ENCODE assay signal across 2 cellular contexts in the genomic region with DNA sequence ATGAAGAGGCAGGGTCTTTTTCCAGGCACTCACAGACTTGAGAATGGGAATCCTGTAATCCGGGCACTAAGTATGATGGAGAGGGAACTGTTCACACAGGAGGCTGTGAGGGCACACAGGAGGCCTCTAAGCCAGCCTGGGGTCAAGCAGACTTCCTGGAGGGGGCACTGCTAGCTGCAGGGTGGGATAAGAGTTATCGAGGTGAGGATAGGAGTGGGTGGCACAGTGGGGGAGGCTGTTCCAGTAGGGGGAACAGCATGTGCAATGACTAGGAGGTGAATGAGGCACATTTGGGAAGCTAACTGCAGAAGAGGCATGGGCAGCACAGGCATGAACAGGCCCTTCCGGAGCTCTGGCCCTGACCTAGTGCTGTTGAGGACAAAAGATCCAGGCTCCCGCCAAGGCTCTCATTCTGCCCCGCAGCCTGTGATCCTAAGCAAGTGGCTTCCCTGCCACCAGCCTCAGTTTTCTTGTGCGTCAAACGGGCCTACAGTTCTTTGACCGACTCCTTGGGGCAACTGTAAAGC.
TF ChIP-seq lines count a peak whose summit lies in the region.

No MANE protein-coding gene starts in this region.

TF ChIP-seq in HepG2, 621 proteins besides CTCF, POLR2A, EP300 and RAD21 (continues in another document):
- TF ChIP-seq JUND (CRISPR knock-in tag; IDR thresholded peaks at IDR 0.05), result no peak
- no peak for TF ChIP-seq SKI (IDR thresholded peaks at IDR 0.05; ENCODE audit: partially characterized antibody)
- TF ChIP-seq ZNF121 (CRISPR knock-in tag; IDR thresholded peaks at IDR 0.05), result no peak
- no peak for TF ChIP-seq KLF13 (CRISPR knock-in tag; IDR thresholded peaks at IDR 0.05)
- TF ChIP-seq, protein P1, sequence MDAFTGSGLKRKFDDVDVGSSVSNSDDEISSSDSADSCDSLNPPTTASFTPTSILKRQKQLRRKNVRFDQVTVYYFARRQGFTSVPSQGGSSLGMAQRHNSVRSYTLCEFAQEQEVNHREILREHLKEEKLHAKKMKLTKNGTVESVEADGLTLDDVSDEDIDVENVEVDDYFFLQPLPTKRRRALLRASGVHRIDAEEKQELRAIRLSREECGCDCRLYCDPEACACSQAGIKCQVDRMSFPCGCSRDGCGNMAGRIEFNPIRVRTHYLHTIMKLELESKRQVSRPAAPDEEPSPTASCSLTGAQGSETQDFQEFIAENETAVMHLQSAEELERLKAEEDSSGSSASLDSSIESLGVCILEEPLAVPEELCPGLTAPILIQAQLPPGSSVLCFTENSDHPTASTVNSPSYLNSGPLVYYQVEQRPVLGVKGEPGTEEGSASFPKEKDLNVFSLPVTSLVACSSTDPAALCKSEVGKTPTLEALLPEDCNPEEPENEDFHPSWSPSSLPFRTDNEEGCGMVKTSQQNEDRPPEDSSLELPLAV (CRISPR knock-in tag; conservative IDR thresholded peaks at IDR 0.05; ENCODE audit: low read depth), result no peak
- TF ChIP-seq, protein P2, sequence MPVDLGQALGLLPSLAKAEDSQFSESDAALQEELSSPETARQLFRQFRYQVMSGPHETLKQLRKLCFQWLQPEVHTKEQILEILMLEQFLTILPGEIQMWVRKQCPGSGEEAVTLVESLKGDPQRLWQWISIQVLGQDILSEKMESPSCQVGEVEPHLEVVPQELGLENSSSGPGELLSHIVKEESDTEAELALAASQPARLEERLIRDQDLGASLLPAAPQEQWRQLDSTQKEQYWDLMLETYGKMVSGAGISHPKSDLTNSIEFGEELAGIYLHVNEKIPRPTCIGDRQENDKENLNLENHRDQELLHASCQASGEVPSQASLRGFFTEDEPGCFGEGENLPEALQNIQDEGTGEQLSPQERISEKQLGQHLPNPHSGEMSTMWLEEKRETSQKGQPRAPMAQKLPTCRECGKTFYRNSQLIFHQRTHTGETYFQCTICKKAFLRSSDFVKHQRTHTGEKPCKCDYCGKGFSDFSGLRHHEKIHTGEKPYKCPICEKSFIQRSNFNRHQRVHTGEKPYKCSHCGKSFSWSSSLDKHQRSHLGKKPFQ (CRISPR knock-in tag; IDR thresholded peaks at IDR 0.05; ENCODE audit: insufficient replicate concordance), result no peak
- peak; percentile 62 for TF ChIP-seq ZNF629 (CRISPR knock-in tag; conservative IDR thresholded peaks at IDR 0.05)
- no peak for TF ChIP-seq NR2F6 (IDR thresholded peaks at IDR 0.05)
- TF ChIP-seq NR2F6 (CRISPR knock-in tag; IDR thresholded peaks at IDR 0.05), result no peak
- TF ChIP-seq FOSL2 (CRISPR knock-in tag; IDR thresholded peaks at IDR 0.05), result no peak
- no peak for TF ChIP-seq ZFP36 (IDR thresholded peaks at IDR 0.05; ENCODE audit: borderline replicate concordance, low read depth, low read length, partially characterized antibody)
- no peak for TF ChIP-seq JUN (CRISPR knock-in tag; IDR thresholded peaks at IDR 0.05)
- TF ChIP-seq SMARCC2 (IDR thresholded peaks at IDR 0.05), result no peak
- no peak for TF ChIP-seq KDM5A (IDR thresholded peaks at IDR 0.05; ENCODE audit: borderline replicate concordance, low read length)
- TF ChIP-seq RELA (CRISPR knock-in tag; IDR thresholded peaks at IDR 0.05), result no peak
- TF ChIP-seq ZMAT3 (CRISPR knock-in tag; conservative IDR thresholded peaks at IDR 0.05), result no peak
- no peak for TF ChIP-seq MEIS1 (CRISPR knock-in tag; IDR thresholded peaks at IDR 0.05; ENCODE audit: borderline replicate concordance)
- TF ChIP-seq, protein P3, sequence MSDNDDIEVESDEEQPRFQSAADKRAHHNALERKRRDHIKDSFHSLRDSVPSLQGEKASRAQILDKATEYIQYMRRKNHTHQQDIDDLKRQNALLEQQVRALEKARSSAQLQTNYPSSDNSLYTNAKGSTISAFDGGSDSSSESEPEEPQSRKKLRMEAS (IDR thresholded peaks at IDR 0.05), result 0 out of 2 replicates have a peak, but pooled peaks have one; percentile 22
- TF ChIP-seq GATAD2A (CRISPR knock-in tag; IDR thresholded peaks at IDR 0.05), result no peak
- peak; percentile 69 for TF ChIP-seq STAG1 (CRISPR knock-in tag; IDR thresholded peaks at IDR 0.05)
- TF ChIP-seq, protein P4, sequence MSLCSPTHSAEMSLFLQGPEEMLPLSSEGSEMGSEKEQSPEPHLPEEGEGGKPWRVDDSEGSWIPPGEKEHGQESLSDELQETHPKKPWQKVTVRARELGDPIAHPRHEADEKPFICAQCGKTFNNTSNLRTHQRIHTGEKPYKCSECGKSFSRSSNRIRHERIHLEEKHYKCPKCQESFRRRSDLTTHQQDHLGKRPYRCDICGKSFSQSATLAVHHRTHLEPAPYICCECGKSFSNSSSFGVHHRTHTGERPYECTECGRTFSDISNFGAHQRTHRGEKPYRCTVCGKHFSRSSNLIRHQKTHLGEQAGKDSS (CRISPR knock-in tag; IDR thresholded peaks at IDR 0.05; ENCODE audit: borderline replicate concordance, low read depth), result 0 out of 2 replicates have a peak, but pooled peaks have one; percentile 19
- no peak for TF ChIP-seq HES4 (CRISPR knock-in tag; IDR thresholded peaks at IDR 0.05; ENCODE audit: borderline replicate concordance)
- TF ChIP-seq ZFP41 (CRISPR knock-in tag; IDR thresholded peaks at IDR 0.05; ENCODE audit: borderline replicate concordance), result no peak
- TF ChIP-seq, protein P5, sequence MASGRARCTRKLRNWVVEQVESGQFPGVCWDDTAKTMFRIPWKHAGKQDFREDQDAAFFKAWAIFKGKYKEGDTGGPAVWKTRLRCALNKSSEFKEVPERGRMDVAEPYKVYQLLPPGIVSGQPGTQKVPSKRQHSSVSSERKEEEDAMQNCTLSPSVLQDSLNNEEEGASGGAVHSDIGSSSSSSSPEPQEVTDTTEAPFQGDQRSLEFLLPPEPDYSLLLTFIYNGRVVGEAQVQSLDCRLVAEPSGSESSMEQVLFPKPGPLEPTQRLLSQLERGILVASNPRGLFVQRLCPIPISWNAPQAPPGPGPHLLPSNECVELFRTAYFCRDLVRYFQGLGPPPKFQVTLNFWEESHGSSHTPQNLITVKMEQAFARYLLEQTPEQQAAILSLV (CRISPR knock-in tag; IDR thresholded peaks at IDR 0.05; ENCODE audit: borderline replicate concordance), result 0 out of 2 replicates have a peak, but pooled peaks have one; percentile 34

TF ChIP-seq in H1, 55 proteins besides CTCF, POLR2A, EP300 and RAD21:
- no peak for TF ChIP-seq HDAC2 (IDR thresholded peaks at IDR 0.05; ENCODE audit: borderline replicate concordance in 1 of 2, low read depth in 2 of 2, low read length in 2 of 2)
- TF ChIP-seq CHD1 (IDR thresholded peaks at IDR 0.05; ENCODE audit: low read depth, low read length), result no peak
- no peak for TF ChIP-seq BCL11A (IDR thresholded peaks at IDR 0.05; ENCODE audit: low read depth in 2 of 2, low read length in 2 of 2)
- TF ChIP-seq TAF1 (IDR thresholded peaks at IDR 0.05; ENCODE audit: low read depth, low read length), result no peak
- no peak for TF ChIP-seq POU5F1 (IDR thresholded peaks at IDR 0.05; ENCODE audit: low read depth, low read length)
- no peak for TF ChIP-seq JUND (IDR thresholded peaks at IDR 0.05; ENCODE audit: low read length)
- TF ChIP-seq PHF8 (conservative IDR thresholded peaks at IDR 0.05; ENCODE audit: low read depth, low read length), result no peak
- TF ChIP-seq, protein P6, sequence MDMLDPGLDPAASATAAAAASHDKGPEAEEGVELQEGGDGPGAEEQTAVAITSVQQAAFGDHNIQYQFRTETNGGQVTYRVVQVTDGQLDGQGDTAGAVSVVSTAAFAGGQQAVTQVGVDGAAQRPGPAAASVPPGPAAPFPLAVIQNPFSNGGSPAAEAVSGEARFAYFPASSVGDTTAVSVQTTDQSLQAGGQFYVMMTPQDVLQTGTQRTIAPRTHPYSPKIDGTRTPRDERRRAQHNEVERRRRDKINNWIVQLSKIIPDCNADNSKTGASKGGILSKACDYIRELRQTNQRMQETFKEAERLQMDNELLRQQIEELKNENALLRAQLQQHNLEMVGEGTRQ (IDR thresholded peaks at IDR 0.05; ENCODE audit: low read length), result no peak
- no peak for TF ChIP-seq YY1 (IDR thresholded peaks at IDR 0.05; ENCODE audit: low read depth, low read length)
- TF ChIP-seq MAFK (IDR thresholded peaks at IDR 0.05; ENCODE audit: low read depth, low read length), result no peak
- no peak for TF ChIP-seq TAF7 (optimal IDR thresholded peaks at IDR 0.05; ENCODE audit: borderline replicate concordance, low read depth, low read length)
- no peak for TF ChIP-seq RNF2 (IDR thresholded peaks at IDR 0.05; ENCODE audit: borderline replicate concordance, low read depth, low read length, missing control alignments, poor library complexity, severe bottlenecking)
- no peak for TF ChIP-seq HDAC6 (IDR thresholded peaks at IDR 0.05; ENCODE audit: low read depth, low read length)
TF ChIP-seq in H1: peak in this region for 0.
